Comparison of ENCODE assay signal across 9 cellular contexts in the genomic region with DNA sequence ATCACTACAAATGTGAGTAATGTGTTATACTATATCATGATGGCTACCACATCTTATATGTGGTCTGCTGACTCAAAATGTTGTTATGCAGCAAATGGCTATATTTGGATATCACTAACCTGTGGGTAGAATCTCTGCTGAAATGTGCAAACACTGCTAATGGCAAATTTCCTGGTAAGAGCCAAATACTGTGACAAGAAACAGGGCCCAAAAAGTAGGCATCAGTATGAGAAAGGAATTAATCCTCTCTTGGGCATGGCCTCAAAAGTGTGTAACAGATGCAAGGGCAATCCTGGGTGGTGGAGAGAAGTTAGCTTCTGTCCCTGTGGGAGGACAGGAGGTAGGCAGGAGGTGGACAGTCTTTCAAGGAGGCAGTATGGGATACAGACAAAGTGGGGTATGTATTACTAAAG. TPM values are rescaled to one million over a fixed set of nuclear protein-coding genes. Genes with fewer than 3 reads are reported as not detected.
DNase-seq lines count a peak whose midpoint lies in the region; ATAC-seq and TF ChIP-seq lines count a peak whose summit lies in the region.
"Had no signal": no experiment of that assay in that cellular context is flagged by ENCODE, and none has a peak within 500 bp of the region (broad histone marks: within the 10 kb centered on the region; RNA-seq: fewer than 3 reads in every experiment).

No MANE protein-coding gene starts in this region.

- H3K36me3 Mint-ChIP-seq in activated T-cell treated with anti-CD3 and anti-CD28 coated beads, Interleukin-2, amount 50 U/mL, for 72 hours (ENCODE audit: insufficient read depth in 2 of 2), result peaks cover 2 to 3% of the 10 kb centered on the region in 2 donors
- H3K36me3 Mint-ChIP-seq in activated T-helper 1 cell treated with anti-CD3 and anti-CD28 coated beads, Interleukin-12 subunit alpha, Interleukin-12 subunit beta, Interleukin-2, Interleukin-4 antibody, amounts not matched to agents 30 ng/mL and 10 ng/mL and 1 ng/mL, durations not matched to agents 14 hours and 24 hours and 36 hours (ENCODE audit: low read depth), result peaks cover 10% of the 10 kb centered on the region

- intact Hi-C loops in activated T-helper 1 cell treated with anti-CD3 and anti-CD28 coated beads, Interleukin-12 subunit alpha, Interleukin-12 subunit beta, Interleukin-2, Interleukin-4 antibody, amounts not matched to agents 30 ng/mL and 10 ng/mL and 1 ng/mL, durations not matched to agents 14 hours and 24 hours and 36 hours (cut with micrococcal nuclease), result loop anchor here (1.0 to 5.0 kb wide), 8 partner anchors 14 to 523 kb away; a partner anchor contains a TSS
- intact Hi-C loops in esophagus muscularis mucosa (cut with DNase I), result no loop called here

- H3K27ac ChIP-seq in esophagus muscularis mucosa (replicated peaks in 1 of 4), result no peak overlapping the region

- H3K27me3 Mint-ChIP-seq in activated T-cell treated with anti-CD3 and anti-CD28 coated beads, Interleukin-2, amount 50 U/mL, for 72 hours (ENCODE audit: low read depth), result no peaks in the 10 kb centered on the region
- H3K27me3 Mint-ChIP-seq in activated T-helper 1 cell treated with anti-CD3 and anti-CD28 coated beads, Interleukin-12 subunit alpha, Interleukin-12 subunit beta, Interleukin-2, Interleukin-4 antibody, amounts not matched to agents 30 ng/mL and 10 ng/mL and 1 ng/mL, durations not matched to agents 14 hours and 24 hours and 36 hours (ENCODE audit: insufficient read depth), result no peaks in the 10 kb centered on the region

- peak overlapping the region; percentile 90 for H3K27ac Mint-ChIP-seq in activated T-cell treated with anti-CD3 and anti-CD28 coated beads, Interleukin-2, amount 50 U/mL, for 72 hours
- peak overlapping the region; percentile 92 for H3K27ac Mint-ChIP-seq in activated T-helper 1 cell treated with anti-CD3 and anti-CD28 coated beads, Interleukin-12 subunit alpha, Interleukin-12 subunit beta, Interleukin-2, Interleukin-4 antibody, amounts not matched to agents 30 ng/mL and 10 ng/mL and 1 ng/mL, durations not matched to agents 14 hours and 24 hours and 36 hours

- no peaks in the 10 kb centered on the region for H3K9me3 Mint-ChIP-seq in activated T-cell treated with anti-CD3 and anti-CD28 coated beads, Interleukin-2, amount 50 U/mL, for 72 hours
- H3K9me3 Mint-ChIP-seq in activated T-helper 1 cell treated with anti-CD3 and anti-CD28 coated beads, Interleukin-12 subunit alpha, Interleukin-12 subunit beta, Interleukin-2, Interleukin-4 antibody, amounts not matched to agents 30 ng/mL and 10 ng/mL and 1 ng/mL, durations not matched to agents 14 hours and 24 hours and 36 hours, result no peaks in the 10 kb centered on the region

- no peak for TF ChIP-seq EP300 in esophagus muscularis mucosa (IDR thresholded peaks at IDR 0.05)

- no peaks in the 10 kb centered on the region for H3K27me3 ChIP-seq in esophagus muscularis mucosa

- no peaks in the 10 kb centered on the region for H3K9me3 ChIP-seq in esophagus muscularis mucosa

- TF ChIP-seq POLR2A in esophagus muscularis mucosa (IDR thresholded peaks at IDR 0.05; ENCODE audit: low read depth), result no peak

- peak; percentile 15 to 29 for DNase-seq in activated T-cell treated with anti-CD3 and anti-CD28 coated beads, Interleukin-2, amount 50 U/mL, for 72 hours
- DNase-seq in activated T-cell treated with anti-CD3 and anti-CD28 coated beads for 4 hours (no peak), esophagus muscularis mucosa (ENCODE audit: extremely low spot score) (no peak), COLO829 (ENCODE audit: low spot score) (no peak), NCI-H2029 treated with DMSO at 0.1 percent for 48 hours (lab: John Stamatoyannopoulos, UW) (no peak)
- no peak for DNase-seq in activated T-helper 1 cell treated with anti-CD3 and anti-CD28 coated beads, Interleukin-12 subunit alpha, Interleukin-12 subunit beta, Interleukin-2, Interleukin-4 antibody, amounts not matched to agents 30 ng/mL and 10 ng/mL and 1 ng/mL, durations not matched to agents 14 hours and 24 hours and 36 hours (ENCODE audit: low spot score)
- no peak for DNase-seq in stimulated activated naive CD8-positive, alpha-beta T cell treated with anti-CD3 and anti-CD28 coated beads, Interleukin-15, Interleukin-2, amounts not matched to agents 100 U/mL and 50 U/mL, for 24 hours
- DNase-seq: stimulated activated CD4-positive, alpha-beta T cell treated with anti-CD3 and anti-CD28 coated beads, Interleukin-4, amount 100 ng/mL, for 24 hours had no signal

- H3K36me3 ChIP-seq in esophagus muscularis mucosa, result no peaks in the 10 kb centered on the region

- TF ChIP-seq CTCF in esophagus muscularis mucosa (IDR thresholded peaks at IDR 0.05), result no peak

- peak overlapping the region; percentile 59 to 70 for H3K4me3 Mint-ChIP-seq in activated T-cell treated with anti-CD3 and anti-CD28 coated beads, Interleukin-2, amount 50 U/mL, for 72 hours
- H3K4me3 Mint-ChIP-seq in activated T-helper 1 cell treated with anti-CD3 and anti-CD28 coated beads, Interleukin-12 subunit alpha, Interleukin-12 subunit beta, Interleukin-2, Interleukin-4 antibody, amounts not matched to agents 30 ng/mL and 10 ng/mL and 1 ng/mL, durations not matched to agents 14 hours and 24 hours and 36 hours, result peak overlapping the region; percentile 41

- no peak overlapping the region for H3K4me3 ChIP-seq in esophagus muscularis mucosa

- H3K4me1 Mint-ChIP-seq in activated T-cell treated with anti-CD3 and anti-CD28 coated beads, Interleukin-2, amount 50 U/mL, for 72 hours (ENCODE audit: low read depth), result peaks cover 60% of the 10 kb centered on the region
- H3K4me1 Mint-ChIP-seq in activated T-helper 1 cell treated with anti-CD3 and anti-CD28 coated beads, Interleukin-12 subunit alpha, Interleukin-12 subunit beta, Interleukin-2, Interleukin-4 antibody, amounts not matched to agents 30 ng/mL and 10 ng/mL and 1 ng/mL, durations not matched to agents 14 hours and 24 hours and 36 hours (ENCODE audit: low read depth), result peaks cover 31% of the 10 kb centered on the region

- peak; percentile 92 to 94 for ATAC-seq in activated T-cell treated with anti-CD3 and anti-CD28 coated beads, Interleukin-2, amount 50 U/mL, for 72 hours (replicated peaks in 1 of 2)
- peak; percentile 66 for ATAC-seq in HG03066 (IDR thresholded peaks at IDR 0.05; ENCODE audit: low read depth, unreplicated experiment)
- peak; percentile 93 for ATAC-seq in stimulated activated naive CD8-positive, alpha-beta T cell treated with anti-CD3 and anti-CD28 coated beads, Interleukin-15, Interleukin-2, amounts not matched to agents 100 U/mL and 50 U/mL, for 24 hours

- peaks cover 14 to 47% (median 30%) of the 10 kb centered on the region in 4 donors for H3K4me1 ChIP-seq in esophagus muscularis mucosa

RNA-seq across cellular contexts. Expression of a gene that starts 13.3 kb away (rescaled TPM):
- 10 to 100 TPM; 65.8 to 67.0 TPM for total RNA-seq in activated T-cell treated with anti-CD3 and anti-CD28 coated beads, Interleukin-2, amount 50 U/mL, for 72 hours
- 57.0 and 59.7 TPM in 2 replicates for total RNA-seq in activated T-helper 1 cell treated with anti-CD3 and anti-CD28 coated beads, Interleukin-12 subunit alpha, Interleukin-12 subunit beta, Interleukin-2, Interleukin-4 antibody, amounts not matched to agents 30 ng/mL and 10 ng/mL and 1 ng/mL, durations not matched to agents 14 hours and 24 hours and 36 hours
- 10 to 100 TPM; 36.5 to 48.6 (median 43.5) TPM for total RNA-seq in esophagus muscularis mucosa

RNA-seq across cellular contexts. Expression of a gene that starts 26.8 kb away (rescaled TPM):
- 100 to 1,000 TPM; 186 to 210 TPM for total RNA-seq in activated T-cell treated with anti-CD3 and anti-CD28 coated beads, Interleukin-2, amount 50 U/mL, for 72 hours
- total RNA-seq in activated T-helper 1 cell treated with anti-CD3 and anti-CD28 coated beads, Interleukin-12 subunit alpha, Interleukin-12 subunit beta, Interleukin-2, Interleukin-4 antibody, amounts not matched to agents 30 ng/mL and 10 ng/mL and 1 ng/mL, durations not matched to agents 14 hours and 24 hours and 36 hours, result 365 and 380 TPM in 2 replicates
- total RNA-seq in esophagus muscularis mucosa, result 100 to 1,000 TPM; 123 to 141 (median 133) TPM

Comparison
In these comparisons a context has a peak if more than half of its experiments do, and no peak if none do; other contexts are left out.
1. DNase-seq: peak in activated T-cell treated with anti-CD3 and anti-CD28 coated beads, Interleukin-2, amount 50 U/mL, for 72 hours (2 of 2); none in activated T-cell treated with anti-CD3 and anti-CD28 coated beads for 4 hours (single experiment), activated T-helper 1 cell treated with anti-CD3 and anti-CD28 coated beads, Interleukin-12 subunit alpha, Interleukin-12 subunit beta, Interleukin-2, Interleukin-4 antibody, amounts not matched to agents 30 ng/mL and 10 ng/mL and 1 ng/mL, durations not matched to agents 14 hours and 24 hours and 36 hours (single experiment), stimulated activated naive CD8-positive, alpha-beta T cell treated with anti-CD3 and anti-CD28 coated beads, Interleukin-15, Interleukin-2, amounts not matched to agents 100 U/mL and 50 U/mL, for 24 hours (single experiment), esophagus muscularis mucosa (single experiment), COLO829 (single experiment) and NCI-H2029 treated with DMSO at 0.1 percent for 48 hours (single experiment).
2. Peak in every context shown above with its lines, with median percentiles within 50 percentile points of each other: ATAC-seq.